In the genomic region with DNA sequence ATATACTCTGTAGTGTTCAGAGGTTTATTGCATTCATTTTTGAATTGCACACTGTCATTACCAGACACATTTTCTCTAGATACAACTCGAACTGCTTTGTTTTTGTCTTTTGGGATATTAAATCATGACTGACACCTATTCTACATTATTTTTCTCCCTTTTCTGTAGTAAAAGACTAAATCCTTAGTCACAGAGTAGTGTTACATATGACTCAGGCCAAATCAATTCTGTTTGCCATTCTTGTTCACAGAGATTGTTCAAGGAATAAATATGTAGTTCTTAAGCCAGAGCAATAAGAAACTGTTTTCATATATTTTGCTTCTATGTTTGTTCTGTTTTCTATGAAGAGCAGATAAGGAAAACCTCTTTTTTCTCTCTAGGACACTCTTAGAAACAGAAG, we compare ENCODE assay signal across 31 cellular contexts.
DNase-seq lines count a peak whose midpoint lies in the region; ATAC-seq, FAIRE-seq and TF ChIP-seq lines count a peak whose summit lies in the region.
"Had no signal": no experiment of that assay in that cellular context is flagged by ENCODE, and none has a peak within 500 bp of the region (broad histone marks: within the 10 kb centered on the region; RNA-seq: fewer than 3 reads in every experiment).

No MANE protein-coding gene starts in this region.

- H3K4ac ChIP-seq in mesenchymal stem cell (ENCODE audit: low read depth in 1 of 2, low read length in 2 of 2), result no peak overlapping the region

- H3K4me1 ChIP-seq in A549 (peaks cover 16% of the 10 kb centered on the region), astrocyte (ENCODE audit: insufficient read depth, low read length) (peaks cover 3% of the 10 kb centered on the region), mesenchymal stem cell (ENCODE audit: control insufficient read depth, insufficient read depth, low read depth, low read length) (no peaks in the 10 kb centered on the region), A673 (ENCODE audit: insufficient read depth, low read length, poor library complexity, severe bottlenecking) (no peaks in the 10 kb centered on the region)
- H3K4me1 ChIP-seq: BLaER1 treated with 17β-estradiol and CSF1 and Interleukin-3, amounts not matched to agents 10 nM and 100 nM; Caco-2; Peyer's patch; spleen; suprapubic skin had no signal

- H2BK120ac ChIP-seq in mesenchymal stem cell (ENCODE audit: low read depth, low read length), result no peak overlapping the region

- no peak overlapping the region for H2BK5ac ChIP-seq in mesenchymal stem cell (ENCODE audit: low read depth, low read length, poor library complexity, severe bottlenecking)

- BruUV-seq in A673 (replicated peaks; lab: Mats Ljungman, UMichigan), result no TSS peak

- no peak overlapping the region for H3K18ac ChIP-seq in mesenchymal stem cell (ENCODE audit: low read depth in 1 of 2, low read length in 2 of 2)

- H3K27ac Mint-ChIP-seq in astrocyte (ENCODE audit: unreplicated experiment), result peak overlapping the region; percentile 88
- H3K27ac Mint-ChIP-seq: activated CD4-positive, alpha-beta T cell treated with anti-CD3 and anti-CD28 coated beads, Interleukin-2, amount 10 ng/mL, durations not matched to agents 7 days and 5 days; activated naive CD4-positive, alpha-beta T cell treated with anti-CD3 and anti-CD28 coated beads, Interleukin-2, amount 50 U/mL, for 24 hours; H9; stimulated activated memory B cell treated with anti-CD40 and anti-IgM and Interleukin-4, amounts not matched to agents 10 μg/mL and 1 μg/mL and 100 μg/mL, for 72 hours had no signal

- H2AFZ ChIP-seq in astrocyte (ENCODE audit: low read depth, low read length) (no peak overlapping the region), mesenchymal stem cell (ENCODE audit: low read depth, low read length) (no peak overlapping the region)

- H3K27ac ChIP-seq in A549, result peak overlapping the region; percentile 23 to 37; a peak in 3 of 6 replicates
- peak overlapping the region; percentile 46 for H3K27ac ChIP-seq in astrocyte (ENCODE audit: low read depth, low read length)
- peak overlapping the region; percentile 5 for H3K27ac ChIP-seq in mesenchymal stem cell (ENCODE audit: low read length, poor library complexity, severe bottlenecking)
- no peak overlapping the region for H3K27ac ChIP-seq in A673 (ENCODE audit: low read depth, low read length, poor library complexity, severe bottlenecking)
- H3K27ac ChIP-seq: BLaER1 treated with 17β-estradiol and CSF1 and Interleukin-3, amounts not matched to agents 10 nM and 100 nM; Peyer's patch; spleen; suprapubic skin; WERI-Rb-1 had no signal

- no peak overlapping the region for H3K23ac ChIP-seq in mesenchymal stem cell (ENCODE audit: low read length in 2 of 2)

- H3K9me3 Mint-ChIP-seq in astrocyte (ENCODE audit: unreplicated experiment), result no peaks in the 10 kb centered on the region
- H3K9me3 Mint-ChIP-seq: activated naive CD4-positive, alpha-beta T cell treated with anti-CD3 and anti-CD28 coated beads, Interleukin-2, amount 50 U/mL, for 24 hours; H9; stimulated activated memory B cell treated with anti-CD40 and anti-IgM and Interleukin-4, amounts not matched to agents 10 μg/mL and 1 μg/mL and 100 μg/mL, for 72 hours had no signal

- peak; percentile 7 to 23 for DNase-seq in A549 (ENCODE audit: low read depth in 1 of 2, low spot score in 1 of 2)
- DNase-seq in M059J (ENCODE audit: low read depth), result peak; percentile 1
- peak; percentile 27 for DNase-seq in astrocyte (ENCODE audit: low read depth)
- peak; percentile 3 for DNase-seq in mesenchymal stem cell
- DNase-seq in A673 (ENCODE audit: low spot score), result no peak
- no peak for DNase-seq in epidermal melanocyte (ENCODE audit: insufficient read length, low spot score)
- no peak for DNase-seq in T-helper 2 cell
- DNase-seq: activated CD4-positive, alpha-beta T cell treated with anti-CD3 and anti-CD28 coated beads, Interleukin-2, amount 10 ng/mL, durations not matched to agents 7 days and 5 days; aorta; Caco-2; cerebellar nuclear complex; DND-41; H9; IMR-90; NCI-H1417; NCI-H2107; NCI-H510A; nucleus accumbens; Peyer's patch; retina; spleen; stimulated activated CD4-positive, alpha-beta T cell treated with anti-CD3 and anti-CD28 coated beads, Interleukin-4, amount 100 ng/mL, for 1 hour; T-helper 9 cell; WERI-Rb-1 had no signal

- no peaks in the 10 kb centered on the region for H3K27me3 Mint-ChIP-seq in astrocyte (ENCODE audit: low read depth, unreplicated experiment)
- H3K27me3 Mint-ChIP-seq: activated CD4-positive, alpha-beta T cell treated with anti-CD3 and anti-CD28 coated beads, Interleukin-2, amount 10 ng/mL, durations not matched to agents 7 days and 5 days; activated naive CD4-positive, alpha-beta T cell treated with anti-CD3 and anti-CD28 coated beads, Interleukin-2, amount 50 U/mL, for 24 hours; stimulated activated memory B cell treated with anti-CD40 and anti-IgM and Interleukin-4, amounts not matched to agents 10 μg/mL and 1 μg/mL and 100 μg/mL, for 72 hours had no signal

- TF ChIP-seq EP300 in A549 (IDR thresholded peaks at IDR 0.05), result no peak

- no peaks in the 10 kb centered on the region for H3K79me1 ChIP-seq in mesenchymal stem cell (replicated peaks; ENCODE audit: low read length, poor library complexity, severe bottlenecking)

- peaks cover 9% of the 10 kb centered on the region for H3K4me1 Mint-ChIP-seq in astrocyte (ENCODE audit: low read depth, unreplicated experiment)
- H3K4me1 Mint-ChIP-seq: activated CD4-positive, alpha-beta T cell treated with anti-CD3 and anti-CD28 coated beads, Interleukin-2, amount 10 ng/mL, durations not matched to agents 7 days and 5 days; activated naive CD4-positive, alpha-beta T cell treated with anti-CD3 and anti-CD28 coated beads, Interleukin-2, amount 50 U/mL, for 24 hours; stimulated activated memory B cell treated with anti-CD40 and anti-IgM and Interleukin-4, amounts not matched to agents 10 μg/mL and 1 μg/mL and 100 μg/mL, for 72 hours had no signal

- ATAC-seq in A549 (peak; percentile 59 to 68; a peak in 3 of 6 replicates), GM18870 (IDR thresholded peaks at IDR 0.05; ENCODE audit: unreplicated experiment) (no peak)
- ATAC-seq: left lobe of liver; stimulated activated memory B cell treated with anti-CD40 and anti-IgM and Interleukin-4, amounts not matched to agents 10 μg/mL and 1 μg/mL and 100 μg/mL, for 72 hours had no signal

- TF ChIP-seq RAD21 in A549 (conservative IDR thresholded peaks at IDR 0.05 in 1 of 2, IDR thresholded peaks at IDR 0.05 in 1 of 2), result no peak

- peak; percentile 59 for FAIRE-seq in A549 (lab: Jason Lieb, UNC)
- FAIRE-seq in astrocyte (lab: Jason Lieb, UNC), result no peak
- FAIRE-seq: endothelial cell of umbilical vein had no signal

- no peak overlapping the region for H3K4me3 ChIP-seq in A549
- no peak overlapping the region for H3K4me3 ChIP-seq in astrocyte (ENCODE audit: insufficient read depth, low read depth, low read length)
- H3K4me3 ChIP-seq in mesenchymal stem cell (ENCODE audit: insufficient read depth in 1 of 2, low read depth in 1 of 2, low read length in 2 of 2), result no peak overlapping the region
- no peak overlapping the region for H3K4me3 ChIP-seq in A673 (ENCODE audit: low read depth, low read length, poor library complexity, severe bottlenecking)
- H3K4me3 ChIP-seq: BLaER1 treated with 17β-estradiol and CSF1 and Interleukin-3, amounts not matched to agents 10 nM and 100 nM; Peyer's patch; spleen; suprapubic skin had no signal

- no peaks in the 10 kb centered on the region for H3K36me3 Mint-ChIP-seq in astrocyte (ENCODE audit: low read depth, unreplicated experiment)
- H3K36me3 Mint-ChIP-seq: activated naive CD4-positive, alpha-beta T cell treated with anti-CD3 and anti-CD28 coated beads, Interleukin-2, amount 50 U/mL, for 24 hours; stimulated activated memory B cell treated with anti-CD40 and anti-IgM and Interleukin-4, amounts not matched to agents 10 μg/mL and 1 μg/mL and 100 μg/mL, for 72 hours had no signal

- peak overlapping the region; percentile 56 for H3K4me2 ChIP-seq in A549
- H3K4me2 ChIP-seq in astrocyte (ENCODE audit: low read length), result peak overlapping the region; percentile 59
- no peak overlapping the region for H3K4me2 ChIP-seq in mesenchymal stem cell (ENCODE audit: low read length, poor library complexity, severe bottlenecking)
- H3K4me2 ChIP-seq: BLaER1 treated with 17β-estradiol and CSF1 and Interleukin-3, amounts not matched to agents 10 nM and 100 nM had no signal

- no peak overlapping the region for H4K91ac ChIP-seq in mesenchymal stem cell (ENCODE audit: low read length)

- WGBS in A549 (ENCODE audit: missing lambda C conversion rate), result 0% methylated on average over 1 of the region's 1 CpG
- whole genome bisulfite sequencing in mesenchymal stem cell, result no CpG with 5 or more reads among the region's 1 CpG

- no peaks in the 10 kb centered on the region for H4K20me1 ChIP-seq in astrocyte (ENCODE audit: insufficient read depth, low read length)
- H4K20me1 ChIP-seq: BLaER1 treated with 17β-estradiol and CSF1 and Interleukin-3, amounts not matched to agents 10 nM and 100 nM had no signal

- no peaks in the 10 kb centered on the region for H3K36me3 ChIP-seq in astrocyte (ENCODE audit: insufficient read depth, low read length)
- H3K36me3 ChIP-seq in mesenchymal stem cell (ENCODE audit: control insufficient read depth in 1 of 2, insufficient read depth in 2 of 2, low read depth in 1 of 2, low read length in 2 of 2), result no peaks in the 10 kb centered on the region
- H3K36me3 ChIP-seq in A673 (ENCODE audit: insufficient read depth, low read length, poor library complexity, severe bottlenecking), result no peaks in the 10 kb centered on the region
- H3K36me3 ChIP-seq: BLaER1 treated with 17β-estradiol and CSF1 and Interleukin-3, amounts not matched to agents 10 nM and 100 nM; Peyer's patch; spleen; suprapubic skin; WERI-Rb-1 had no signal

- H3K4me3 Mint-ChIP-seq in astrocyte (ENCODE audit: unreplicated experiment), result no peak overlapping the region
- H3K4me3 Mint-ChIP-seq: activated CD4-positive, alpha-beta T cell treated with anti-CD3 and anti-CD28 coated beads, Interleukin-2, amount 10 ng/mL, durations not matched to agents 7 days and 5 days; activated naive CD4-positive, alpha-beta T cell treated with anti-CD3 and anti-CD28 coated beads, Interleukin-2, amount 50 U/mL, for 24 hours; H9; stimulated activated memory B cell treated with anti-CD40 and anti-IgM and Interleukin-4, amounts not matched to agents 10 μg/mL and 1 μg/mL and 100 μg/mL, for 72 hours had no signal

- no peak overlapping the region for H4K8ac ChIP-seq in mesenchymal stem cell (ENCODE audit: low read length)

- no peaks in the 10 kb centered on the region for H3K27me3 ChIP-seq in astrocyte (ENCODE audit: insufficient read depth, low read length)
- H3K27me3 ChIP-seq in mesenchymal stem cell (ENCODE audit: control insufficient read depth in 1 of 2, insufficient read depth in 1 of 2, low read length in 2 of 2), result no peaks in the 10 kb centered on the region
- H3K27me3 ChIP-seq in A673 (replicated peaks; ENCODE audit: insufficient read depth, low read depth, low read length, poor library complexity), result no peaks in the 10 kb centered on the region
- H3K27me3 ChIP-seq: BLaER1 treated with 17β-estradiol and CSF1 and Interleukin-3, amounts not matched to agents 10 nM and 100 nM; Peyer's patch; spleen; suprapubic skin had no signal

- TF ChIP-seq CTCF in A549 (IDR thresholded peaks at IDR 0.05) (no peak), astrocyte (IDR thresholded peaks at IDR 0.05; ENCODE audit: insufficient read depth, low read depth, low read length) (no peak), A673 (conservative IDR thresholded peaks at IDR 0.05; ENCODE audit: low read depth, low read length) (no peak)

- no peak overlapping the region for H2BK15ac ChIP-seq in mesenchymal stem cell (ENCODE audit: low read depth, poor library complexity, severe bottlenecking)

- H2AK5ac ChIP-seq in mesenchymal stem cell (ENCODE audit: low read length, severe bottlenecking), result no peak overlapping the region

- no peak overlapping the region for H3K14ac ChIP-seq in mesenchymal stem cell (ENCODE audit: low read length in 2 of 2)

- H3K9me3 ChIP-seq in A549, result no peaks in the 10 kb centered on the region
- no peaks in the 10 kb centered on the region for H3K9me3 ChIP-seq in astrocyte (ENCODE audit: insufficient read depth, low read depth, low read length)
- H3K9me3 ChIP-seq in mesenchymal stem cell (ENCODE audit: control insufficient read depth, low read length), result peaks cover 3% of the 10 kb centered on the region
- no peaks in the 10 kb centered on the region for H3K9me3 ChIP-seq in A673 (ENCODE audit: low read depth, low read length, poor library complexity, severe bottlenecking)
- H3K9me3 ChIP-seq: BLaER1 treated with 17β-estradiol and CSF1 and Interleukin-3, amounts not matched to agents 10 nM and 100 nM; Caco-2; Peyer's patch; suprapubic skin had no signal

- no peak overlapping the region for H2BK12ac ChIP-seq in mesenchymal stem cell (ENCODE audit: low read length in 2 of 2)

- no peaks in the 10 kb centered on the region for H3K79me2 ChIP-seq in astrocyte (ENCODE audit: insufficient read depth, low read length)

- TF ChIP-seq POLR2A in A549 (IDR thresholded peaks at IDR 0.05; ENCODE audit: low read length), result no peak

- POLR2A ChIA-PET in A549 (lab: Yijun Ruan, JAX) (no interaction called here), A673 (lab: Charles Lee; ENCODE audit: low non-redundant PET) (no interaction called here)

- H3K9ac ChIP-seq in astrocyte (ENCODE audit: low read length) (peak overlapping the region; percentile 44), mesenchymal stem cell (ENCODE audit: low read length) (no peak overlapping the region)
- H3K9ac ChIP-seq: BLaER1 treated with 17β-estradiol and CSF1 and Interleukin-3, amounts not matched to agents 10 nM and 100 nM had no signal

- intact Hi-C loops in A673 (cut with micrococcal nuclease; ENCODE audit: unreplicated experiment), result no loop called here

- CTCF ChIA-PET in A549 (lab: Yijun Ruan, JAX), result no interaction called here
- CTCF ChIA-PET in A673 (lab: Charles Lee), result no interaction called here

Comparison
In these comparisons a context has a peak if more than half of its experiments do, and no peak if none do; other contexts are left out.
1. DNase-seq: peak in A549 (2 of 2), M059J (single experiment), astrocyte (single experiment) and mesenchymal stem cell (single experiment); none in A673 (single experiment), epidermal melanocyte (single experiment) and T-helper 2 cell (0 of 5).